In genomic region chr9:131942076-131942720, GRCh38 we compare ENCODE assay signal across 33 cellular contexts.
A peak's percentile ranks its signal among the peaks of the same experiment; 100 is the strongest.
DNase-seq lines count a peak whose midpoint lies in the region; ATAC-seq lines count a peak whose summit lies in the region.
"Had no signal": no experiment of that assay in that cellular context is flagged by ENCODE, and none has a peak within 500 bp of the region (broad histone marks: within the 10 kb centered on the region; RNA-seq: fewer than 3 reads in every experiment).

No MANE protein-coding gene starts in this region.

- no peaks in the 10 kb centered on the region for H3K27me3 Mint-ChIP-seq in activated naive CD8-positive, alpha-beta T cell treated with anti-CD3 and anti-CD28 coated beads, Interleukin-2, amount 50 U/mL, for 24 hours
- H3K27me3 Mint-ChIP-seq: activated CD4-positive, alpha-beta memory T cell treated with anti-CD3 and anti-CD28 coated beads, Interleukin-2, amount 10 ng/mL, durations not matched to agents 7 days and 5 days; activated naive CD4-positive, alpha-beta T cell treated with anti-CD3 and anti-CD28 coated beads, Interleukin-2, amount 50 U/mL, for 24 hours; naive thymus-derived CD8-positive, alpha-beta T cell had no signal

- H3K4me3 Mint-ChIP-seq in activated naive CD8-positive, alpha-beta T cell treated with anti-CD3 and anti-CD28 coated beads, Interleukin-2, amount 50 U/mL, for 24 hours: no peak overlapping the region
- H3K4me3 Mint-ChIP-seq: activated CD4-positive, alpha-beta memory T cell treated with anti-CD3 and anti-CD28 coated beads, Interleukin-2, amount 10 ng/mL, durations not matched to agents 7 days and 5 days; activated naive CD4-positive, alpha-beta T cell treated with anti-CD3 and anti-CD28 coated beads, Interleukin-2, amount 50 U/mL, for 24 hours; naive thymus-derived CD8-positive, alpha-beta T cell had no signal

- H3K4me1 ChIP-seq in HUES64 (ENCODE audit: insufficient read depth, low read length): peaks cover 18% of the 10 kb centered on the region
- H3K4me1 ChIP-seq: breast epithelium, lower lobe of right lung, prostate gland, transverse colon had no signal

- no peak overlapping the region for H3K9ac ChIP-seq in HUES64 (ENCODE audit: low read depth, low read length)
- H3K9ac ChIP-seq: BLaER1, KMS-11 had no signal

- no peak overlapping the region for H3K4me3 ChIP-seq in HUES64 (ENCODE audit: low read length)
- H3K4me3 ChIP-seq: BLaER1, breast epithelium, lower lobe of right lung, prostate gland, transverse colon had no signal

- H3K27ac Mint-ChIP-seq in activated naive CD8-positive, alpha-beta T cell treated with anti-CD3 and anti-CD28 coated beads, Interleukin-2, amount 50 U/mL, for 24 hours: no peak overlapping the region
- H3K27ac Mint-ChIP-seq: activated CD4-positive, alpha-beta memory T cell treated with anti-CD3 and anti-CD28 coated beads, Interleukin-2, amount 10 ng/mL, durations not matched to agents 7 days and 5 days; activated naive CD4-positive, alpha-beta T cell treated with anti-CD3 and anti-CD28 coated beads, Interleukin-2, amount 50 U/mL, for 24 hours had no signal

- H3K9me3 Mint-ChIP-seq in activated naive CD8-positive, alpha-beta T cell treated with anti-CD3 and anti-CD28 coated beads, Interleukin-2, amount 50 U/mL, for 24 hours: no peaks in the 10 kb centered on the region
- H3K9me3 Mint-ChIP-seq: activated CD4-positive, alpha-beta memory T cell treated with anti-CD3 and anti-CD28 coated beads, Interleukin-2, amount 10 ng/mL, durations not matched to agents 7 days and 5 days; activated naive CD4-positive, alpha-beta T cell treated with anti-CD3 and anti-CD28 coated beads, Interleukin-2, amount 50 U/mL, for 24 hours; naive thymus-derived CD8-positive, alpha-beta T cell had no signal

- peak overlapping the region; percentile 50; the same call in 1 of the 2 replicates for H3K27ac ChIP-seq in HUES64 (ENCODE audit: low read depth, low read length)
- H3K27ac ChIP-seq in cingulate gyrus (ENCODE audit: low read depth, low read length): peak overlapping the region; percentile 2
- H3K27ac ChIP-seq in layer of hippocampus (ENCODE audit: low read depth, low read length): peak overlapping the region; percentile 40
- H3K27ac ChIP-seq: BLaER1, breast epithelium, KMS-11, lower lobe of right lung, prostate gland, transverse colon had no signal

- H3K27me3 ChIP-seq in HUES64 (ENCODE audit: insufficient read depth, low read length): no peaks in the 10 kb centered on the region
- H3K27me3 ChIP-seq in layer of hippocampus (ENCODE audit: control insufficient read depth, insufficient read depth, low read length): no peaks in the 10 kb centered on the region
- H3K27me3 ChIP-seq: BLaER1, breast epithelium, transverse colon had no signal

- H3K4me1 Mint-ChIP-seq in activated naive CD8-positive, alpha-beta T cell treated with anti-CD3 and anti-CD28 coated beads, Interleukin-2, amount 50 U/mL, for 24 hours: no peaks in the 10 kb centered on the region
- H3K4me1 Mint-ChIP-seq: activated CD4-positive, alpha-beta memory T cell treated with anti-CD3 and anti-CD28 coated beads, Interleukin-2, amount 10 ng/mL, durations not matched to agents 7 days and 5 days; activated naive CD4-positive, alpha-beta T cell treated with anti-CD3 and anti-CD28 coated beads, Interleukin-2, amount 50 U/mL, for 24 hours had no signal

- 82% methylated on average over 7 of the region's 7 CpGs for WGBS in HUES64

- peak; percentile 78 for DNase-seq in ELR (ENCODE audit: low read depth)
- DNase-seq in activated naive CD8-positive, alpha-beta T cell treated with anti-CD3 and anti-CD28 coated beads, Interleukin-2, amount 50 U/mL, for 24 hours: no peak
- no peak for DNase-seq in activated T-cell treated with anti-CD3 and anti-CD28 coated beads, Interleukin-2, amount 50 U/mL, for 1 hour
- DNase-seq in stimulated activated naive CD4-positive, alpha-beta T cell treated with Interleukin-2 at 50 U/mL for 16 hours (lab: John Stamatoyannopoulos, UW): no peak
- DNase-seq in NCI-H748 treated with DMSO at 0.1 percent for 48 hours (lab: John Stamatoyannopoulos, UW): no peak
- DNase-seq: activated CD4-positive, alpha-beta memory T cell treated with anti-CD3 and anti-CD28 coated beads, Interleukin-2, amount 10 ng/mL, durations not matched to agents 7 days and 5 days; activated CD4-positive, CD25-positive, alpha-beta regulatory T cell treated with anti-CD3 and anti-CD28 coated beads, Interleukin-2, amount 50 U/mL, for 72 hours; activated CD8-positive, alpha-beta memory T cell treated with anti-CD3 and anti-CD28 coated beads, Interleukin-2, amount 50 U/mL, for 4 hours; DMS153; effector CD4-positive, alpha-beta T cell; head of caudate nucleus; kidney glomerular epithelial cell; lower lobe of right lung; midbrain; naive thymus-derived CD8-positive, alpha-beta T cell; NCI-H1436; NCI-H2081 treated with DMSO at 0.1 percent for 48 hours; NCI-H345; nucleus accumbens; SHP77; stimulated activated CD4-positive, alpha-beta T cell treated with anti-CD3 and anti-CD28 coated beads, Interleukin-4, amount 100 ng/mL, for 24 hours; T-helper 2 cell; transverse colon had no signal

- peaks cover 5% of the 10 kb centered on the region; the same call in 1 of the 2 replicates for H3K36me3 ChIP-seq in HUES64 (ENCODE audit: insufficient read depth, low read length)
- H3K36me3 ChIP-seq: breast epithelium, prostate gland had no signal

- peaks cover 21% of the 10 kb centered on the region for H3K36me3 Mint-ChIP-seq in activated naive CD8-positive, alpha-beta T cell treated with anti-CD3 and anti-CD28 coated beads, Interleukin-2, amount 50 U/mL, for 24 hours (ENCODE audit: low read depth)

- no peak for ATAC-seq in activated naive CD8-positive, alpha-beta T cell treated with anti-CD3 and anti-CD28 coated beads, Interleukin-2, amount 50 U/mL, for 24 hours
- ATAC-seq: lower lobe of right lung; naive thymus-derived CD8-positive, alpha-beta T cell; Panc1; sciatic nerve had no signal

- no peaks in the 10 kb centered on the region for H3K9me3 ChIP-seq in HUES64 (ENCODE audit: insufficient read depth, low read depth, low read length)
- H3K9me3 ChIP-seq: BLaER1, breast epithelium, lower lobe of right lung, prostate gland, transverse colon had no signal
